In the genomic region with DNA sequence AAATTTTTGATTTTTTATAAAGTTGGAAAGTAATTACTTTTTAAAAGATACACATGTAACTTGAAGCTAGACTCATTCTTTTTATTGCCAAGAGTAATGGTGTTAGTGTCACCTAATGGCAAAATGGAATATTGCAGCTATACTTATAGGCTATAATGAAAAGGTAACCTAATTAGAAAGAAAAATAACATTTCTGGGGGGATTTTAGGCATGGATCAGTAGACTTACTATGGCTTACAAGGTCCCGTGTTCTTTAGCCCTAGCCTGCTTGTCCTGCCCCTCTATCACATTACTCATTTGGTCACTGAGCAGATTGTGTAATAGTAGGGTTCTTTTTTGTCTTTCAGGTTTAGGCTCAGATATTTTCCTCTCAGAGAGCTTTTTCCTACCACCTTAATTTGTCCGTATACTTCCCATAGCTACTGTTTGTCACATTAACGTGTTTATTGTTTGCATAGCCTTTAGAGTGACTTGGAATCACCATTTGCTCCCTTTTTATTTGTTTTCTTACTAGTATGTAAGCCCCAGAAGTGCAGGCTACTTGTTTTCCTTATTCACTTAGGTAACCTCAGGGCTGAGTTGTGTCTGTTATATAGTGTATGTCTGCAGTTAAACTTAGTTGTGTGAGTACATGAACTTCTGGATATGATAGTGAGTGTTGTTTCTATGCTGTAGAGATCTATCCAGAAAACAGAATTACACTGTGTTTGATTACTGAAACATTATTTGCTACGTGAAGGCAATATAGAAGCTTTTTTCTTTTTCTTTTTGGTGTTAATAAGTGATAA, we compare ENCODE assay signal across 8 cellular contexts. TPM values are rescaled to one million over a fixed set of nuclear protein-coding genes. Genes with fewer than 3 reads are reported as not detected.
DNase-seq lines count a peak whose midpoint lies in the region; ATAC-seq and TF ChIP-seq lines count a peak whose summit lies in the region.

No MANE protein-coding gene starts in this region.

- peaks cover 6 to 10% of the 10 kb centered on the region in 2 experiments for H3K36me3 ChIP-seq in SK-N-SH (replicated peaks in 1 of 2; ENCODE audit: control insufficient read depth in 1 of 2, insufficient read depth in 2 of 2, low read length in 1 of 2)

- no peak for TF ChIP-seq EP300 in Ishikawa (IDR thresholded peaks at IDR 0.05; ENCODE audit: borderline replicate concordance)
- no peak for TF ChIP-seq EP300 in SK-N-SH (IDR thresholded peaks at IDR 0.05; ENCODE audit: borderline replicate concordance in 1 of 2, low read depth in 1 of 2, low read length in 1 of 2)

- peaks cover 3% of the 10 kb centered on the region; the same call in 1 of the 2 replicates for H3K79me2 ChIP-seq in SK-N-SH (ENCODE audit: insufficient read depth)

- TF ChIP-seq RAD21 in Ishikawa (IDR thresholded peaks at IDR 0.05; ENCODE audit: low read depth): peak; percentile 86
- TF ChIP-seq RAD21 in SK-N-SH (IDR thresholded peaks at IDR 0.05; ENCODE audit: low read length): peak; percentile 82

- no peak overlapping the region for H3K4me2 ChIP-seq in SK-N-SH

- 44% methylated on average over 4 of the region's 4 CpGs for WGBS in SK-N-SH (ENCODE audit: low lambda C conversion rate)

- no peaks in the 10 kb centered on the region for H3K27me3 ChIP-seq in SK-N-SH (ENCODE audit: insufficient read depth)

- no peak overlapping the region for H2AFZ ChIP-seq in SK-N-SH (ENCODE audit: low read depth)

- H3K4me3 ChIP-seq in SK-N-SH (ENCODE audit: low read depth in 2 of 2, low read length in 1 of 2) (no peak overlapping the region; a peak in 1 of 4 replicates), fibroblast of the aortic adventitia (ENCODE audit: low read depth, low read length) (no peak overlapping the region)

- POLR2A ChIA-PET in SK-N-SH (lab: Yijun Ruan, JAX): no interaction called here

- no peak for ATAC-seq in GM21447 (IDR thresholded peaks at IDR 0.05; ENCODE audit: unreplicated experiment)

- no peaks in the 10 kb centered on the region for H3K9me2 ChIP-seq in SK-N-SH

- DNase-seq in AG08395 (ENCODE audit: low spot score): peak; percentile 24
- DNase-seq in SK-N-SH: peak; percentile 18
- DNase-seq in fibroblast of the aortic adventitia (ENCODE audit: low read depth): peak; percentile 68
- peak; percentile 54 for DNase-seq in pons (ENCODE audit: low spot score)
- DNase-seq in anterior cingulate cortex (lab: John Stamatoyannopoulos, UW): no peak

- H3K9me3 ChIP-seq in SK-N-SH: no peaks in the 10 kb centered on the region

- no peak overlapping the region for H3K27ac ChIP-seq in SK-N-SH (ENCODE audit: low read depth in 2 of 2, low read length in 1 of 2)

- no peak overlapping the region for H3K9ac ChIP-seq in SK-N-SH

- peaks cover 6% of the 10 kb centered on the region; the same call in 1 of the 2 replicates for H4K20me1 ChIP-seq in SK-N-SH (ENCODE audit: insufficient read depth)

- no peaks in the 10 kb centered on the region; a peak in 1 of 4 replicates for H3K4me1 ChIP-seq in SK-N-SH (ENCODE audit: control insufficient read depth in 1 of 2, insufficient read depth in 2 of 2, low read depth in 1 of 2, low read length in 1 of 2)

- TF ChIP-seq CTCF in GM12872 (IDR thresholded peaks at IDR 0.05; ENCODE audit: insufficient read depth, low read depth, low read length): peak; percentile 59
- peak; percentile 87 for TF ChIP-seq CTCF in SK-N-SH (IDR thresholded peaks at IDR 0.05)
- TF ChIP-seq CTCF in fibroblast of the aortic adventitia (IDR thresholded peaks at IDR 0.05; ENCODE audit: insufficient read depth, low read length): peak; percentile 79

- no peaks in the 10 kb centered on the region for H3F3A ChIP-seq in SK-N-SH (replicated peaks; ENCODE audit: insufficient read depth)

- CTCF ChIA-PET in SK-N-SH (lab: Yijun Ruan, JAX): interaction anchor here (0.5 to 3.1 kb wide), 30 partner anchors 9 to 1288 kb away, joined by 3 to 18 read pairs (median 4); partner anchors contain the start of genes DARS2 and PRDX6

TF ChIP-seq in Ishikawa, 13 proteins besides CTCF, POLR2A, EP300 and RAD21 (continues in another document):
- TF ChIP-seq CEBPB (IDR thresholded peaks at IDR 0.05) (no peak), REST (IDR thresholded peaks at IDR 0.05; ENCODE audit: low read depth) (no peak), NFIC (IDR thresholded peaks at IDR 0.05) (no peak), MAX (IDR thresholded peaks at IDR 0.05) (no peak), EGR1 (IDR thresholded peaks at IDR 0.05) (no peak), ZBTB7A (IDR thresholded peaks at IDR 0.05; ENCODE audit: low read depth) (no peak), TEAD4 (IDR thresholded peaks at IDR 0.05) (no peak), TAF1 (IDR thresholded peaks at IDR 0.05; ENCODE audit: low read depth) (no peak), TCF12 (IDR thresholded peaks at IDR 0.05; ENCODE audit: low read depth) (no peak)

TF ChIP-seq in SK-N-SH, 30 proteins besides CTCF, POLR2A, EP300 and RAD21:
- peak; percentile 52 for TF ChIP-seq SMC3 (IDR thresholded peaks at IDR 0.05; ENCODE audit: low read depth, low read length)
- no peak for TF ChIP-seq FOXJ3 (CRISPR knock-in tag; IDR thresholded peaks at IDR 0.05)

RNA-seq across cellular contexts. Expression of gene RABGAP1L, which starts 58.7 kb away (rescaled TPM):
- polyA plus RNA-seq in SK-N-SH (2012; rRNA removed): 7.2 and 10.5 TPM in 2 replicates
- 9.5 and 11.1 TPM in 2 replicates for polyA plus RNA-seq in SK-N-SH (2012; cell fraction: cytosol; rRNA removed)
- 9.6 and 9.8 TPM in 2 replicates for polyA plus RNA-seq in SK-N-SH (2012; cell fraction: nucleus; rRNA removed)
- total RNA-seq in fibroblast of the aortic adventitia (ENCODE audit: low replicate concordance): 39.9 and 154 TPM in 2 replicates

Comparison
In these comparisons a context has a peak if more than half of its experiments do, and no peak if none do; other contexts are left out.
1. DNase-seq: peak in AG08395 (single experiment), SK-N-SH (single experiment), fibroblast of the aortic adventitia (single experiment) and pons (single experiment); none in anterior cingulate cortex (0 of 58).
2. Peak in every context shown above with its lines, with median percentiles within 50 percentile points of each other: CTCF ChIP-seq.